1 cellular context compared by ENCODE assay signal in genomic region chr11:114110948-114111347, GRCh38.
TF ChIP-seq lines count a peak whose summit lies in the region.

No MANE protein-coding gene starts in this region.

TF ChIP-seq in WTC11, 78 proteins besides CTCF, POLR2A, EP300 and RAD21 (continued from another document):
- no peak for TF ChIP-seq MLX (CRISPR knock-in tag; IDR thresholded peaks at IDR 0.05)
- no peak for TF ChIP-seq TEAD1 (CRISPR knock-in tag; IDR thresholded peaks at IDR 0.05)
